ENCODE assay signal across 9 cellular contexts in genomic region chr21:31243611-31244010, GRCh38.
"Had no signal": no experiment of that assay in that cellular context is flagged by ENCODE, and none has a peak within 500 bp of the region (broad histone marks: within the 10 kb centered on the region; RNA-seq: fewer than 3 reads in every experiment).

No MANE protein-coding gene starts in this region.

- DNase-seq: H9, HCEC 1CT, IMR-90, KBM-7 had no signal

- FAIRE-seq: H1, H54, HTR-8/SVneo had no signal

- H2AFZ ChIP-seq: GM23338 had no signal

- H3K9ac ChIP-seq: KMS-11 had no signal

- ATAC-seq: GM23338 had no signal

- H3K27ac ChIP-seq: KMS-11 had no signal

- H3K4me3 ChIP-seq: GM23338 had no signal

- H3K4me2 ChIP-seq: GM23338, KMS-11 had no signal
